8 cellular contexts compared by ENCODE assay signal in the genomic region with DNA sequence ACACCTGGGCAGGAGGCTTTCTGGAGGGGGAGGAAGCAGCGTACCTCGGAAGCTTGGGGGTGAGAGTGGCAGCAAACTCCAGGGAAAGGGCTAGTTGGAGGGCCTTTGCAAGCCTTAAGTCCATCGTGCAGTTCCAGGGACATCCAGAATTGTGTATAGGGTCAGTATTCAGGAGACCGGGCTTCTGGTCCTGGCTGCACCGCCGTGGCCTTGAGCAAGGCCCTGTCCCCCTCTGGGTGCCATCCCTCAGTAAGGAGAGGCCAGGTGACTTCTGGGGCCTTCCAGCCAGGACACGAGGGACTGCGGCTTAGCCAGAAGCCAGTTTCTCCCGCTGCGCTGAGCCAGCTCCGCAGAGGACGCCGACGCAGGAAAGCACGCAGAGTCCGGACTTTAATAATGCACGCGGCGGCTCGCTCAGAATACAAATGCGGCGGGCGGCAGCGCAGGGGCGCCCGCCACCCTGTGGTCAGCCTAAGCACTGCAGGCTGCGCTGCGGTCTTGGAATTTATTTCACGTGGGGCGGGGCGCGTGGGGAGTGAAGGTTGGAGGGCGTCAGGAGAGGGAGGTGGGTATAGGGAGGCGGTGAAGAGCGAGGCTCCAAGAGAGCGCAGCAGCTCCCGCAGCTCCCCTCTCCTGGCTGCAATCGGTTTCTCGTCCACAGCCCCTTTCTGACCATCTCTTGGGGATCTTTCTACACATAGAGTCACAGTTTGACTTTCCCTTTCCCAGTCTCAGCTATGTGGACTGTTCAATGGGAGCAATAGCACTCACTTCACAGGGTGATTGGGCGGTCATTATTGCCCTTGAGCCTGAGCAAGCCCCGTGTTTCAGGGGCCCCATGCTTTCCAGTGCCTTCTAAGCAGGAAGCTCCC.
A peak's percentile ranks its signal among the peaks of the same experiment; 100 is the strongest.
DNase-seq lines count a peak whose midpoint lies in the region; ATAC-seq and TF ChIP-seq lines count a peak whose summit lies in the region.

No MANE protein-coding gene starts in this region.

- H3K4ac ChIP-seq in trophoblast cell (ENCODE audit: low read depth, low read length): no peak overlapping the region

- CTCF ChIA-PET in activated naive CD4-positive, alpha-beta T cell treated with anti-CD3 and anti-CD28 coated beads for 36 hours (lab: Charles Lee): interaction anchor here (1.1 to 3.3 kb wide), 7 partner anchors 18 to 314 kb away, joined by 3 to 48 read pairs (median 8); no protein-coding TSS in a partner anchor

- no peaks in the 10 kb centered on the region for H3K9me3 ChIP-seq in HUES64 (ENCODE audit: insufficient read depth, low read depth, low read length)
- H3K9me3 ChIP-seq in RWPE2 (ENCODE audit: severe bottlenecking): no peaks in the 10 kb centered on the region
- H3K9me3 ChIP-seq in trophoblast cell (ENCODE audit: insufficient read depth, low read depth, low read length): no peaks in the 10 kb centered on the region
- H3K9me3 ChIP-seq in upper lobe of left lung: no peaks in the 10 kb centered on the region

- H3K4me3 ChIP-seq in HUES64 (ENCODE audit: low read length) (peak overlapping the region; percentile 42), RWPE2 (ENCODE audit: severe bottlenecking) (no peak overlapping the region), trophoblast cell (ENCODE audit: low read depth, low read length) (no peak overlapping the region), upper lobe of left lung (no peak overlapping the region)

- no peak overlapping the region for H4K8ac ChIP-seq in trophoblast cell (ENCODE audit: low read depth, low read length)

- WGBS in HUES64: 9% methylated on average over 37 of the region's 41 CpGs
- no CpG with 5 or more reads among the region's 41 CpGs for WGBS in trophoblast cell (ENCODE audit: extremely low coverage, insufficient coverage, insufficient read length)
- 24 to 75% methylated on average over 2 to 38 of the region's 41 CpGs for WGBS in upper lobe of left lung, 2 donors

- no peak for TF ChIP-seq POLR2A in upper lobe of left lung (IDR thresholded peaks at IDR 0.05)

- H2BK5ac ChIP-seq in trophoblast cell (ENCODE audit: low read depth, low read length, poor library complexity): no peak overlapping the region

- no peak overlapping the region for H2BK12ac ChIP-seq in trophoblast cell (ENCODE audit: low read length)

- peaks cover 3% of the 10 kb centered on the region for H3K27me3 Mint-ChIP-seq in activated naive CD4-positive, alpha-beta T cell treated with anti-CD3 and anti-CD28 coated beads for 36 hours (ENCODE audit: low read depth)
- H3K27me3 Mint-ChIP-seq in glutamatergic neuron (ENCODE audit: unreplicated experiment): no peaks in the 10 kb centered on the region

- intact Hi-C loops in activated naive CD4-positive, alpha-beta T cell treated with anti-CD3 and anti-CD28 coated beads for 36 hours (cut with micrococcal nuclease): loop anchor here (1.0 to 10.0 kb wide), 5 partner anchors 100 to 1568 kb away; a partner anchor contains a TSS

- H3K9me3 Mint-ChIP-seq in activated naive CD4-positive, alpha-beta T cell treated with anti-CD3 and anti-CD28 coated beads for 36 hours: no peaks in the 10 kb centered on the region
- no peaks in the 10 kb centered on the region for H3K9me3 Mint-ChIP-seq in glutamatergic neuron (ENCODE audit: unreplicated experiment)

- H3K4me1 Mint-ChIP-seq in activated naive CD4-positive, alpha-beta T cell treated with anti-CD3 and anti-CD28 coated beads for 36 hours (ENCODE audit: low read depth): peaks cover 2% of the 10 kb centered on the region
- H3K4me1 Mint-ChIP-seq in glutamatergic neuron (ENCODE audit: low read depth, unreplicated experiment): peaks cover 2% of the 10 kb centered on the region

- no peaks in the 10 kb centered on the region for H3K36me3 Mint-ChIP-seq in activated naive CD4-positive, alpha-beta T cell treated with anti-CD3 and anti-CD28 coated beads for 36 hours (ENCODE audit: low read depth)
- H3K36me3 Mint-ChIP-seq in glutamatergic neuron (ENCODE audit: unreplicated experiment): no peaks in the 10 kb centered on the region

- no peak for TF ChIP-seq EP300 in upper lobe of left lung (IDR thresholded peaks at IDR 0.05)

- H2BK120ac ChIP-seq in trophoblast cell (ENCODE audit: insufficient read depth, low read length, poor library complexity): no peak overlapping the region

- H3K4me1 ChIP-seq in HUES64 (ENCODE audit: insufficient read depth, low read length) (no peaks in the 10 kb centered on the region), RWPE2 (ENCODE audit: insufficient read depth, poor library complexity, severe bottlenecking) (no peaks in the 10 kb centered on the region), trophoblast cell (ENCODE audit: control insufficient read depth in 1 of 2, insufficient read depth in 2 of 2, low read length in 2 of 2) (peaks cover 2 to 4% of the 10 kb centered on the region in 2 experiments), upper lobe of left lung (peaks cover 0 to 11% (median 3%) of the 10 kb centered on the region in 4 donors)

- no peak overlapping the region for H3K18ac ChIP-seq in trophoblast cell (ENCODE audit: low read length)

- ATAC-seq in GM21515 (IDR thresholded peaks at IDR 0.05; ENCODE audit: unreplicated experiment) (peak; percentile 92), RWPE2 (ENCODE audit: low read depth) (peak; percentile 90), upper lobe of left lung (ENCODE audit: low FRiP score in 2 of 2) (peak; percentile 92 to 96)

- H3K4me3 Mint-ChIP-seq in activated naive CD4-positive, alpha-beta T cell treated with anti-CD3 and anti-CD28 coated beads for 36 hours: no peak overlapping the region
- no peak overlapping the region for H3K4me3 Mint-ChIP-seq in glutamatergic neuron (ENCODE audit: unreplicated experiment)

- H3K79me1 ChIP-seq in trophoblast cell (ENCODE audit: low read length): no peaks in the 10 kb centered on the region

- no peak overlapping the region for H3K14ac ChIP-seq in trophoblast cell (ENCODE audit: low read length)

- no peak overlapping the region for H4K91ac ChIP-seq in trophoblast cell (ENCODE audit: low read depth, low read length)

- H3K36me3 ChIP-seq in HUES64 (ENCODE audit: insufficient read depth, low read length) (no peaks in the 10 kb centered on the region), RWPE2 (ENCODE audit: low read depth) (no peaks in the 10 kb centered on the region), trophoblast cell (ENCODE audit: control insufficient read depth in 1 of 2, insufficient read depth in 2 of 2, low read length in 2 of 2) (no peaks in the 10 kb centered on the region), upper lobe of left lung (no peaks in the 10 kb centered on the region)

- no peak overlapping the region for H3K23ac ChIP-seq in trophoblast cell (ENCODE audit: low read length)

- DNase-seq in DMS53 treated with DMSO at 0.1 percent for 48 hours (lab: John Stamatoyannopoulos, UW; ENCODE audit: unreplicated experiment): peak; percentile 45
- no peak for DNase-seq in RWPE2 (ENCODE audit: low spot score)
- DNase-seq in activated naive CD4-positive, alpha-beta T cell treated with anti-CD3 and anti-CD28 coated beads for 36 hours: peak; percentile 61
- DNase-seq in glutamatergic neuron: peak; percentile 75
- DNase-seq in trophoblast cell: peak; percentile 49 to 76
- peak; percentile 51 to 92 for DNase-seq in upper lobe of left lung

- H2AK5ac ChIP-seq in trophoblast cell (ENCODE audit: low read length): no peak overlapping the region

- no peaks in the 10 kb centered on the region for H3K79me2 ChIP-seq in trophoblast cell (ENCODE audit: control insufficient read depth, insufficient read depth, low read length, poor library complexity)

- no peak overlapping the region for H4K12ac ChIP-seq in trophoblast cell (ENCODE audit: low read depth, low read length)

- H3K4me2 ChIP-seq in trophoblast cell (ENCODE audit: low read length): peak overlapping the region; percentile 63

- TF ChIP-seq CTCF in RWPE2 (IDR thresholded peaks at IDR 0.05; ENCODE audit: poor library complexity, severe bottlenecking): peak; percentile 84
- peak; percentile 94 for TF ChIP-seq CTCF in glutamatergic neuron (IDR thresholded peaks at IDR 0.05; ENCODE audit: partially characterized antibody, unreplicated experiment)
- TF ChIP-seq CTCF in upper lobe of left lung (IDR thresholded peaks at IDR 0.05): peak; percentile 78 to 94 (median 92)

- H3K27ac ChIP-seq in HUES64 (ENCODE audit: low read depth, low read length): no peak overlapping the region
- no peak overlapping the region for H3K27ac ChIP-seq in RWPE2 (ENCODE audit: poor library complexity, severe bottlenecking)
- no peak overlapping the region for H3K27ac ChIP-seq in trophoblast cell (ENCODE audit: low read depth, low read length)
- H3K27ac ChIP-seq in upper lobe of left lung: no peak overlapping the region

- H3K9ac ChIP-seq in HUES64 (ENCODE audit: low read depth, low read length) (peak overlapping the region; percentile 74), trophoblast cell (ENCODE audit: low read length) (no peak overlapping the region)

- H2AFZ ChIP-seq in trophoblast cell (ENCODE audit: insufficient read depth, low read length, poor library complexity): peak overlapping the region; percentile 17

- no peak overlapping the region for H3K27ac Mint-ChIP-seq in activated naive CD4-positive, alpha-beta T cell treated with anti-CD3 and anti-CD28 coated beads for 36 hours
- no peak overlapping the region for H3K27ac Mint-ChIP-seq in glutamatergic neuron (ENCODE audit: unreplicated experiment)

- H3K27me3 ChIP-seq in HUES64 (ENCODE audit: insufficient read depth, low read length): peaks cover 17% of the 10 kb centered on the region
- H3K27me3 ChIP-seq in RWPE2 (ENCODE audit: insufficient read depth, poor library complexity, severe bottlenecking): no peaks in the 10 kb centered on the region
- no peaks in the 10 kb centered on the region for H3K27me3 ChIP-seq in trophoblast cell (ENCODE audit: insufficient read depth, low read length)
- H3K27me3 ChIP-seq in upper lobe of left lung: no peaks in the 10 kb centered on the region
